Comparison of ENCODE assay signal across 1 cellular context in genomic region chr20:34045930-34046329, GRCh38.
TF ChIP-seq lines count a peak whose summit lies in the region.

No MANE protein-coding gene starts in this region.

TF ChIP-seq in endothelial cell of umbilical vein, 7 proteins besides CTCF, POLR2A, EP300 and RAD21 (continued from another document):
- no peak for TF ChIP-seq MAX (IDR thresholded peaks at IDR 0.05; ENCODE audit: insufficient read depth, insufficient read length)
- TF ChIP-seq FOS (IDR thresholded peaks at IDR 0.05; ENCODE audit: borderline replicate concordance, insufficient read depth, low read length) = no peak
- no peak for TF ChIP-seq MYC (IDR thresholded peaks at IDR 0.05; ENCODE audit: low read depth, low read length)
- no peak for TF ChIP-seq POLR2AphosphoS5 (IDR thresholded peaks at IDR 0.05; ENCODE audit: insufficient read depth, low read depth, low read length)
- no peak for TF ChIP-seq EZH2 (IDR thresholded peaks at IDR 0.05; ENCODE audit: borderline replicate concordance, low read depth, low read length, severe bottlenecking)
TF ChIP-seq in endothelial cell of umbilical vein: peak in this region for 0.
